ENCODE assay signal across 8 cellular contexts in genomic region chr1:48572632-48573258, GRCh38.
DNase-seq lines count a peak whose midpoint lies in the region; ATAC-seq, FAIRE-seq and TF ChIP-seq lines count a peak whose summit lies in the region.

No MANE protein-coding gene starts in this region.

- TF ChIP-seq EP300 in A549 (IDR thresholded peaks at IDR 0.05), result no peak

- no peaks in the 10 kb centered on the region for H3K36me3 ChIP-seq in heart right ventricle
- H3K36me3 ChIP-seq in psoas muscle (ENCODE audit: insufficient read depth in 1 of 2, low read depth in 1 of 2), result no peaks in the 10 kb centered on the region

- TF ChIP-seq CTCF in A549 (IDR thresholded peaks at IDR 0.05) (peak; percentile 43), GM12873 (IDR thresholded peaks at IDR 0.05; ENCODE audit: insufficient read depth, low read depth, low read length, missing control alignments) (peak; percentile 66), heart right ventricle (IDR thresholded peaks at IDR 0.05) (peak in 8 of 9 donors; percentile 32 to 73 (median 59)), psoas muscle (IDR thresholded peaks at IDR 0.05) (peak; percentile 51)

- no peaks in the 10 kb centered on the region for H3K4me1 ChIP-seq in A549
- H3K4me1 ChIP-seq in heart right ventricle, result peaks cover 0 to 3% (median 0%) of the 10 kb centered on the region in 9 donors
- peaks cover 7% of the 10 kb centered on the region for H3K4me1 ChIP-seq in psoas muscle

- H3K27me3 ChIP-seq in heart right ventricle (peaks cover 0 to 18% (median 12%) of the 10 kb centered on the region in 7 donors), psoas muscle (ENCODE audit: insufficient read depth in 3 of 3, low read length in 2 of 3) (no peaks in the 10 kb centered on the region)

- no peak overlapping the region for H3K4me3 ChIP-seq in A549
- H3K4me3 ChIP-seq in heart right ventricle, result no peak overlapping the region
- H3K4me3 ChIP-seq in psoas muscle, result no peak overlapping the region

- peak; percentile 25 to 42 for DNase-seq in A549 (ENCODE audit: low read depth in 1 of 2, low spot score in 1 of 2)
- DNase-seq in NCI-H2171 (lab: John Stamatoyannopoulos, UW), result peak; percentile 77
- peak; percentile 58 for DNase-seq in activated CD8-positive, alpha-beta memory T cell treated with anti-CD3 and anti-CD28 coated beads, Interleukin-2, amount 50 U/mL, for 48 hours
- peak; percentile 14 to 28 for DNase-seq in heart right ventricle
- DNase-seq in psoas muscle, result peak in 1 of 2 donors; percentile 19
- DNase-seq in activated CD4-positive, alpha-beta T cell treated with anti-CD3 and anti-CD28 coated beads for 4 hours, result no peak

- TF ChIP-seq POLR2A in A549 (IDR thresholded peaks at IDR 0.05; ENCODE audit: low read length), result no peak

- CTCF ChIA-PET in A549 (lab: Yijun Ruan, JAX), result interaction anchor here (0.6 to 2.2 kb wide), 11 partner anchors 9 to 1774 kb away, joined by 3 to 9 read pairs (median 5); no protein-coding TSS in a partner anchor

- H3K27ac ChIP-seq in A549 (no peak overlapping the region), heart right ventricle (no peak overlapping the region), psoas muscle (no peak overlapping the region)

- intact Hi-C loops in heart right ventricle (cut with DNase I) (loop anchor here (1.0 to 10.0 kb wide), 7 partner anchors 122 to 245 kb away; no protein-coding TSS in a partner anchor), psoas muscle (cut with DNase I) (loop anchor here (2.0 to 5.0 kb wide), 2 partner anchors 124 to 125 kb away; no protein-coding TSS in a partner anchor)

- WGBS in A549 (ENCODE audit: missing lambda C conversion rate), result 48% methylated on average over 7 of the region's 7 CpGs
- 45 to 46% methylated on average over 7 of the region's 7 CpGs for WGBS in heart right ventricle, 2 donors
- WGBS in psoas muscle, 3 donors, result 35 to 36% (median 35%) methylated on average over 7 of the region's 7 CpGs

- TF ChIP-seq RAD21 in A549 (conservative IDR thresholded peaks at IDR 0.05 in 1 of 2, IDR thresholded peaks at IDR 0.05 in 1 of 2), result peak; percentile 63 to 76

- H3K9me3 ChIP-seq in A549, result no peaks in the 10 kb centered on the region
- H3K9me3 ChIP-seq in heart right ventricle, result no peaks in the 10 kb centered on the region
- H3K9me3 ChIP-seq in psoas muscle, result no peaks in the 10 kb centered on the region

- no peak for FAIRE-seq in A549 (lab: Jason Lieb, UNC)

- H3K4me2 ChIP-seq in A549, result no peak overlapping the region

- ATAC-seq in A549 (peak; percentile 92 to 97), HG03045 (IDR thresholded peaks at IDR 0.05; ENCODE audit: unreplicated experiment) (peak; percentile 47), heart right ventricle (peak; percentile 33 to 83 (median 73)), psoas muscle (peak; percentile 43 to 79 (median 64))

- POLR2A ChIA-PET in A549 (lab: Yijun Ruan, JAX), result no interaction called here

TF ChIP-seq in A549, 52 proteins besides CTCF, POLR2A, EP300 and RAD21:
- TF ChIP-seq SMC3 (IDR thresholded peaks at IDR 0.05) (peak; percentile 54; the same call in 2 of the 3 replicates), RNF2 (IDR thresholded peaks at IDR 0.05; ENCODE audit: borderline replicate concordance, low read depth) (no peak)

Comparison
In these comparisons a context has a peak if more than half of its experiments do, and no peak if none do; other contexts are left out.
1. DNase-seq: peak in A549 (2 of 2), NCI-H2171 (single experiment), activated CD8-positive, alpha-beta memory T cell treated with anti-CD3 and anti-CD28 coated beads, Interleukin-2, amount 50 U/mL, for 48 hours (single experiment) and heart right ventricle (2 of 2); none in activated CD4-positive, alpha-beta T cell treated with anti-CD3 and anti-CD28 coated beads for 4 hours (0 of 2).
2. Peak in every context shown above with its lines, with median percentiles within 50 percentile points of each other: ATAC-seq and CTCF ChIP-seq.